ENCODE assay signal across 22 cellular contexts in genomic region chr1:223425550-223425949, GRCh38. TPM values are rescaled to one million over a fixed set of nuclear protein-coding genes. Genes with fewer than 3 reads are reported as not detected.
A peak's percentile ranks its signal among the peaks of the same experiment; 100 is the strongest.
DNase-seq lines count a peak whose midpoint lies in the region; ATAC-seq and TF ChIP-seq lines count a peak whose summit lies in the region.
"Had no signal": no experiment of that assay in that cellular context is flagged by ENCODE, and none has a peak within 500 bp of the region (broad histone marks: within the 10 kb centered on the region; RNA-seq: fewer than 3 reads in every experiment).

No MANE protein-coding gene starts in this region.

- TF ChIP-seq CTCF in AG10803 (conservative IDR thresholded peaks at IDR 0.05; ENCODE audit: low read length) = no peak
- TF ChIP-seq CTCF in H9 (conservative IDR thresholded peaks at IDR 0.05) = no peak
- no peak for TF ChIP-seq CTCF in coronary artery (IDR thresholded peaks at IDR 0.05)
- no peak for TF ChIP-seq CTCF in CD4-positive, alpha-beta T cell (IDR thresholded peaks at IDR 0.05)

- H3K4me3 ChIP-seq in AG10803 (ENCODE audit: low read length) (no peak overlapping the region), coronary artery (no peak overlapping the region)
- H3K4me3 ChIP-seq: A549, SK-N-MC had no signal

- no peaks in the 10 kb centered on the region for H3K79me2 ChIP-seq in H9 (ENCODE audit: insufficient read depth, low read length)

- no peak overlapping the region; a peak in 1 of 5 replicates for H3K4me3 Mint-ChIP-seq in H9
- H3K4me3 Mint-ChIP-seq in activated CD4-positive, alpha-beta memory T cell treated with anti-CD3 and anti-CD28 coated beads, Interleukin-2, amount 10 ng/mL, durations not matched to agents 7 days and 5 days = no peak overlapping the region
- H3K4me3 Mint-ChIP-seq in CD4-positive, alpha-beta T cell = no peak overlapping the region

- peak; percentile 19 for DNase-seq in AG10803 (ENCODE audit: low read depth)
- DNase-seq in H9 = no peak
- peak; percentile 34 for DNase-seq in fibroblast of peridontal ligament (ENCODE audit: extremely low read depth)
- no peak for DNase-seq in sciatic nerve (ENCODE audit: low spot score)
- no peak for DNase-seq in coronary artery (ENCODE audit: low spot score)
- no peak for DNase-seq in activated CD4-positive, alpha-beta memory T cell treated with anti-CD3 and anti-CD28 coated beads, Interleukin-2, amount 10 ng/mL, durations not matched to agents 7 days and 5 days
- no peak for DNase-seq in 8988T
- no peak for DNase-seq in CD4-positive, alpha-beta T cell
- DNase-seq: C1 segment of cervical spinal cord, DMS 273 treated with DMSO at 0.1 percent for 48 hours, DND-41, HCEC 1CT, KG1, NCI-H1417 treated with DMSO at 0.1 percent for 48 hours, NCI-H187 treated with DMSO at 0.1 percent for 48 hours, NCI-H2227 treated with DMSO at 0.1 percent for 48 hours, NCI-H524, NCI-H82, OCI-M1, Right ventricle myocardium superior had no signal

- no peak overlapping the region for H3K4ac ChIP-seq in H9 (ENCODE audit: low read depth, low read length)

- H3K4me1 Mint-ChIP-seq in H9 = peaks cover 0 to 6% of the 10 kb centered on the region in 2 experiments; a peak in 1 of 4 replicates
- H3K4me1 Mint-ChIP-seq in activated CD4-positive, alpha-beta memory T cell treated with anti-CD3 and anti-CD28 coated beads, Interleukin-2, amount 10 ng/mL, durations not matched to agents 7 days and 5 days = no peaks in the 10 kb centered on the region
- peaks cover 10% of the 10 kb centered on the region for H3K4me1 Mint-ChIP-seq in CD4-positive, alpha-beta T cell (ENCODE audit: low read depth)

- H3K9ac ChIP-seq in H9 (ENCODE audit: extremely low read depth, insufficient read length, low read length) = no peak overlapping the region

- H2BK120ac ChIP-seq in H9 (ENCODE audit: low read depth, low read length, poor library complexity, severe bottlenecking) = no peak overlapping the region

- no peaks in the 10 kb centered on the region for H3K79me1 ChIP-seq in H9 (ENCODE audit: insufficient read depth, low read depth, low read length, poor library complexity, severe bottlenecking)

- CTCF ChIA-PET in activated CD4-positive, alpha-beta memory T cell treated with anti-CD3 and anti-CD28 coated beads, Interleukin-2, amount 10 ng/mL, durations not matched to agents 7 days and 5 days (lab: Charles Lee) = no interaction called here
- CTCF ChIA-PET in CD4-positive, alpha-beta T cell (lab: Charles Lee) = no interaction called here

- H3K23ac ChIP-seq in H9 (ENCODE audit: insufficient read length, low read depth, low read length) = peak overlapping the region; percentile 26

- intact Hi-C loops in sciatic nerve (cut with DNase I) = no loop called here
- intact Hi-C loops in CD4-positive, alpha-beta T cell (cut with DNase I, micrococcal nuclease) = no loop called here

- H3K14ac ChIP-seq in H9 (ENCODE audit: insufficient read depth, low read length) = no peak overlapping the region; the same call in 1 of the 2 replicates

- peak overlapping the region; percentile 50 for H4K8ac ChIP-seq in H9 (replicated peaks; ENCODE audit: insufficient read length, low read depth, low read length)

- no peaks in the 10 kb centered on the region for H3K36me3 Mint-ChIP-seq in H9 (ENCODE audit: insufficient read depth in 1 of 3, low read depth in 3 of 3)
- no peaks in the 10 kb centered on the region for H3K36me3 Mint-ChIP-seq in activated CD4-positive, alpha-beta memory T cell treated with anti-CD3 and anti-CD28 coated beads, Interleukin-2, amount 10 ng/mL, durations not matched to agents 7 days and 5 days (ENCODE audit: low read depth)
- H3K36me3 Mint-ChIP-seq in CD4-positive, alpha-beta T cell (ENCODE audit: low read depth) = no peaks in the 10 kb centered on the region

- H3K56ac ChIP-seq in H9 (ENCODE audit: insufficient read length, low read depth, low read length) = no peak overlapping the region

- no CpG with 5 or more reads among the region's 5 CpGs for WGBS in H9 (ENCODE audit: extremely low coverage, insufficient read length, low lambda C conversion rate)

- H4K20me1 ChIP-seq in H9 (ENCODE audit: control insufficient read depth, insufficient read depth, insufficient read length) = no peaks in the 10 kb centered on the region

- H3K18ac ChIP-seq in H9 (ENCODE audit: insufficient read length, low read depth, low read length) = no peak overlapping the region

- no peak overlapping the region for H3K27ac Mint-ChIP-seq in H9
- H3K27ac Mint-ChIP-seq in activated CD4-positive, alpha-beta memory T cell treated with anti-CD3 and anti-CD28 coated beads, Interleukin-2, amount 10 ng/mL, durations not matched to agents 7 days and 5 days = no peak overlapping the region
- no peak overlapping the region for H3K27ac Mint-ChIP-seq in CD4-positive, alpha-beta T cell

- no peak overlapping the region for H2AFZ ChIP-seq in H9 (ENCODE audit: low read length)

- no peak overlapping the region for H4K5ac ChIP-seq in H9 (ENCODE audit: insufficient read length, low read depth, low read length)

- H3K9me3 ChIP-seq in H9 (ENCODE audit: control insufficient read depth, low read depth, low read length) = no peaks in the 10 kb centered on the region
- no peaks in the 10 kb centered on the region for H3K9me3 ChIP-seq in CD4-positive, alpha-beta T cell (ENCODE audit: control insufficient read depth, low read length)
- H3K9me3 ChIP-seq: A549 had no signal

- no peaks in the 10 kb centered on the region for H3K23me2 ChIP-seq in H9 (ENCODE audit: insufficient read length, low read depth, low read length, poor library complexity, severe bottlenecking)

- H2BK15ac ChIP-seq in H9 (ENCODE audit: low read depth, low read length) = no peak overlapping the region

- no peaks in the 10 kb centered on the region for H3K4me1 ChIP-seq in H9 (ENCODE audit: insufficient read depth, low read length)
- H3K4me1 ChIP-seq: A549 had no signal

- no peak overlapping the region for H3T11ph ChIP-seq in H9 (ENCODE audit: low read length)

- peak; percentile 34 for ATAC-seq in sciatic nerve
- no peak for ATAC-seq in CD4-positive, alpha-beta T cell (ENCODE audit: poor library complexity)
- ATAC-seq: A549 had no signal

- H3K27ac ChIP-seq in H9 (ENCODE audit: insufficient read length, low read depth, low read length) (no peak overlapping the region), coronary artery (peak overlapping the region in 1 of 2 donors; percentile 36)
- H3K27ac ChIP-seq in CD4-positive, alpha-beta T cell (ENCODE audit: low read depth, low read length) = no peak overlapping the region
- H3K27ac ChIP-seq: A549, SK-N-MC had no signal

- peaks cover 3 to 5% of the 10 kb centered on the region in 2 experiments; a peak in 3 of 5 replicates for H3K9me3 Mint-ChIP-seq in H9
- no peaks in the 10 kb centered on the region for H3K9me3 Mint-ChIP-seq in activated CD4-positive, alpha-beta memory T cell treated with anti-CD3 and anti-CD28 coated beads, Interleukin-2, amount 10 ng/mL, durations not matched to agents 7 days and 5 days
- H3K9me3 Mint-ChIP-seq in CD4-positive, alpha-beta T cell = peaks cover 7% of the 10 kb centered on the region

- H3K27me3 ChIP-seq in H9 (ENCODE audit: insufficient read depth, low read length) = no peaks in the 10 kb centered on the region
- H3K27me3 ChIP-seq in CD4-positive, alpha-beta T cell (ENCODE audit: control insufficient read depth, insufficient read depth, low read length) = no peaks in the 10 kb centered on the region

- H2BK20ac ChIP-seq in H9 (ENCODE audit: low read depth, low read length, poor library complexity, severe bottlenecking) = no peak overlapping the region

- POLR2A ChIA-PET in activated CD4-positive, alpha-beta memory T cell treated with anti-CD3 and anti-CD28 coated beads, Interleukin-2, amount 10 ng/mL, durations not matched to agents 7 days and 5 days (lab: Charles Lee) = no interaction called here
- POLR2A ChIA-PET in CD4-positive, alpha-beta T cell (lab: Charles Lee) = no interaction called here

- no peak overlapping the region for H2AK5ac ChIP-seq in H9 (ENCODE audit: insufficient read length, low read length)

- H2BK5ac ChIP-seq in H9 (ENCODE audit: insufficient read length, low read length) = no peak overlapping the region

- peaks cover 2% of the 10 kb centered on the region; the same call in 1 of the 2 replicates for H3K27me3 Mint-ChIP-seq in H9 (ENCODE audit: low read depth)
- peaks cover 4% of the 10 kb centered on the region for H3K27me3 Mint-ChIP-seq in activated CD4-positive, alpha-beta memory T cell treated with anti-CD3 and anti-CD28 coated beads, Interleukin-2, amount 10 ng/mL, durations not matched to agents 7 days and 5 days
- no peaks in the 10 kb centered on the region for H3K27me3 Mint-ChIP-seq in CD4-positive, alpha-beta T cell

- H4K91ac ChIP-seq in H9 (ENCODE audit: insufficient read length, low read depth, low read length) = no peak overlapping the region

- no peak overlapping the region for H2BK12ac ChIP-seq in H9 (ENCODE audit: insufficient read length, low read depth, low read length)

- no peak overlapping the region for H3K4me2 ChIP-seq in H9 (ENCODE audit: insufficient read depth, insufficient read length, low read length)
- H3K4me2 ChIP-seq: A549 had no signal

RNA-seq across cellular contexts. Expression of gene CCDC185, which starts 32.3 kb away (rescaled TPM):
- not detected in 2 replicates for total RNA-seq in H9 (2021)
- not detected for total RNA-seq in sciatic nerve
- not detected for total RNA-seq in activated CD4-positive, alpha-beta memory T cell treated with anti-CD3 and anti-CD28 coated beads, Interleukin-2, amount 10 ng/mL, durations not matched to agents 7 days and 5 days
- total RNA-seq in CD4-positive, alpha-beta T cell = not detected
- total RNA-seq: Right ventricle myocardium superior had no signal

Comparison
In these comparisons a context has a peak if more than half of its experiments do, and no peak if none do; other contexts are left out.
1. DNase-seq: peak in AG10803 (single experiment) and fibroblast of peridontal ligament (single experiment); none in H9 (single experiment), sciatic nerve (single experiment), coronary artery (single experiment), activated CD4-positive, alpha-beta memory T cell treated with anti-CD3 and anti-CD28 coated beads, Interleukin-2, amount 10 ng/mL, durations not matched to agents 7 days and 5 days (single experiment), 8988T (single experiment) and CD4-positive, alpha-beta T cell (0 of 10).